In genomic region chr12:9740109-9740750, GRCh38 we compare ENCODE assay signal across 10 cellular contexts. TPM values are rescaled to one million over a fixed set of nuclear protein-coding genes. Genes with fewer than 3 reads are reported as not detected.
DNase-seq lines count a peak whose midpoint lies in the region; ATAC-seq and TF ChIP-seq lines count a peak whose summit lies in the region.
"Had no signal": no experiment of that assay in that cellular context is flagged by ENCODE, and none has a peak within 500 bp of the region (broad histone marks: within the 10 kb centered on the region; RNA-seq: fewer than 3 reads in every experiment).

No MANE protein-coding gene starts in this region.

- no peaks in the 10 kb centered on the region for H3F3A ChIP-seq in PC-9 (ENCODE audit: insufficient read depth, low read depth)

- peak overlapping the region; percentile 74 for H3K4me3 Mint-ChIP-seq in activated naive CD4-positive, alpha-beta T cell treated with anti-CD3 and anti-CD28 coated beads, Interleukin-2, amount 50 U/mL, for 24 hours
- H3K4me3 Mint-ChIP-seq in activated T-helper 2 cell treated with anti-CD3 and anti-CD28 coated beads, Interferon-gamma antibody, Interleukin-2, Interleukin-4, amounts not matched to agents 10 μg/mL and 5 μg/mL and 100 μg/mL, durations not matched to agents 14 hours and 24 hours and 36 hours (ENCODE audit: low read depth) = peak overlapping the region; percentile 55
- peak overlapping the region; percentile 50 to 71 (median 64) for H3K4me3 Mint-ChIP-seq in immature natural killer cell

- POLR2A ChIA-PET in PC-9 (lab: Charles Lee; ENCODE audit: unreplicated experiment) = no interaction called here

- H3K27me3 ChIP-seq in upper lobe of left lung (no peaks in the 10 kb centered on the region), PC-9 (ENCODE audit: insufficient read depth, low read depth) (no peaks in the 10 kb centered on the region)

- H3K36me3 ChIP-seq in upper lobe of left lung (no peaks in the 10 kb centered on the region), PC-9 (ENCODE audit: low read depth) (no peaks in the 10 kb centered on the region)

- no peak for TF ChIP-seq EP300 in upper lobe of left lung (IDR thresholded peaks at IDR 0.05)

- peaks cover 76% of the 10 kb centered on the region for H3K4me1 Mint-ChIP-seq in activated naive CD4-positive, alpha-beta T cell treated with anti-CD3 and anti-CD28 coated beads, Interleukin-2, amount 50 U/mL, for 24 hours
- peaks cover 68% of the 10 kb centered on the region for H3K4me1 Mint-ChIP-seq in activated T-helper 2 cell treated with anti-CD3 and anti-CD28 coated beads, Interferon-gamma antibody, Interleukin-2, Interleukin-4, amounts not matched to agents 10 μg/mL and 5 μg/mL and 100 μg/mL, durations not matched to agents 14 hours and 24 hours and 36 hours (ENCODE audit: low read depth)
- H3K4me1 Mint-ChIP-seq in immature natural killer cell = peaks cover 62 to 76% of the 10 kb centered on the region in 2 donors

- H3K79me2 ChIP-seq in PC-9 (ENCODE audit: low read depth) = no peaks in the 10 kb centered on the region

- no peak overlapping the region for H3K4me2 ChIP-seq in PC-9

- no TSS peak for BruUV-seq in PC-9 (replicated peaks; lab: Mats Ljungman, UMichigan)

- H3K36me3 Mint-ChIP-seq in activated naive CD4-positive, alpha-beta T cell treated with anti-CD3 and anti-CD28 coated beads, Interleukin-2, amount 50 U/mL, for 24 hours = peaks cover 2% of the 10 kb centered on the region
- H3K36me3 Mint-ChIP-seq in activated naive CD4-positive, alpha-beta T cell treated with anti-CD3 and anti-CD28 coated beads, Interleukin-2, amount 50 U/mL, for 72 hours = peaks cover 0 to 24% of the 10 kb centered on the region in 2 donors
- peaks cover 18% of the 10 kb centered on the region for H3K36me3 Mint-ChIP-seq in activated T-helper 2 cell treated with anti-CD3 and anti-CD28 coated beads, Interferon-gamma antibody, Interleukin-2, Interleukin-4, amounts not matched to agents 10 μg/mL and 5 μg/mL and 100 μg/mL, durations not matched to agents 14 hours and 24 hours and 36 hours (ENCODE audit: low read depth)
- H3K36me3 Mint-ChIP-seq in immature natural killer cell = no peaks in the 10 kb centered on the region

- no peak overlapping the region for H2AFZ ChIP-seq in PC-9

- peak overlapping the region in 3 of 4 donors; percentile 32 to 53 (median 41) for H3K4me3 ChIP-seq in upper lobe of left lung
- H3K4me3 ChIP-seq in PC-9 = no peak overlapping the region

- peaks cover 6 to 19% (median 13%) of the 10 kb centered on the region in 4 donors for H3K4me1 ChIP-seq in upper lobe of left lung
- H3K4me1 ChIP-seq in PC-9 (replicated peaks; ENCODE audit: insufficient read depth) = peaks cover 27% of the 10 kb centered on the region

- intact Hi-C loops in activated T-helper 2 cell treated with anti-CD3 and anti-CD28 coated beads, Interferon-gamma antibody, Interleukin-2, Interleukin-4, amounts not matched to agents 10 μg/mL and 5 μg/mL and 100 μg/mL, durations not matched to agents 14 hours and 24 hours and 36 hours (cut with micrococcal nuclease) = loop anchor here (2.0 to 10.0 kb wide), 6 partner anchors 89 to 562 kb away; partner anchors contain the start of genes CLEC9A and GABARAPL1
- intact Hi-C loops in PC-9 (cut with micrococcal nuclease; ENCODE audit: unreplicated experiment) = no loop called here

- no peak for ATAC-seq in activated naive CD4-positive, alpha-beta T cell treated with anti-CD3 and anti-CD28 coated beads, Interleukin-2, amount 50 U/mL, for 72 hours
- ATAC-seq in upper lobe of left lung (ENCODE audit: low FRiP score in 2 of 2) (no peak), HG03457 (IDR thresholded peaks at IDR 0.05; ENCODE audit: unreplicated experiment) (no peak), GM18873 (IDR thresholded peaks at IDR 0.05; ENCODE audit: low FRiP score, unreplicated experiment) (no peak)

- WGBS in upper lobe of left lung, 2 donors = 83 to 92% methylated on average over 7 of the region's 7 CpGs

- no peaks in the 10 kb centered on the region for H3K9me2 ChIP-seq in PC-9 (ENCODE audit: insufficient read depth)

- no peak for DNase-seq in activated naive CD4-positive, alpha-beta T cell treated with anti-CD3 and anti-CD28 coated beads, Interleukin-2, amount 50 U/mL, for 72 hours (ENCODE audit: low spot score in 2 of 2)
- no peak for DNase-seq in activated T-helper 2 cell treated with anti-CD3 and anti-CD28 coated beads, Interferon-gamma antibody, Interleukin-2, Interleukin-4, amounts not matched to agents 10 μg/mL and 5 μg/mL and 100 μg/mL, durations not matched to agents 14 hours and 24 hours and 36 hours (ENCODE audit: low spot score)
- no peak for DNase-seq in immature natural killer cell
- DNase-seq in upper lobe of left lung = no peak
- no peak for DNase-seq in PC-9
- DNase-seq: NCI-H2029 had no signal

- no peak for TF ChIP-seq CTCF in upper lobe of left lung (IDR thresholded peaks at IDR 0.05)
- no peak for TF ChIP-seq CTCF in PC-9 (conservative IDR thresholded peaks at IDR 0.05)

- peak overlapping the region; percentile 55 for H3K27ac Mint-ChIP-seq in activated naive CD4-positive, alpha-beta T cell treated with anti-CD3 and anti-CD28 coated beads, Interleukin-2, amount 50 U/mL, for 24 hours
- peak overlapping the region in 1 of 2 donors; percentile 82 for H3K27ac Mint-ChIP-seq in activated naive CD4-positive, alpha-beta T cell treated with anti-CD3 and anti-CD28 coated beads, Interleukin-2, amount 50 U/mL, for 72 hours
- peak overlapping the region; percentile 62 for H3K27ac Mint-ChIP-seq in activated T-helper 2 cell treated with anti-CD3 and anti-CD28 coated beads, Interferon-gamma antibody, Interleukin-2, Interleukin-4, amounts not matched to agents 10 μg/mL and 5 μg/mL and 100 μg/mL, durations not matched to agents 14 hours and 24 hours and 36 hours
- H3K27ac Mint-ChIP-seq in immature natural killer cell = peak overlapping the region; percentile 84 to 93 (median 89)

- CTCF ChIA-PET in PC-9 (lab: Charles Lee) = no interaction called here

- no peaks in the 10 kb centered on the region for H3K27me3 Mint-ChIP-seq in activated naive CD4-positive, alpha-beta T cell treated with anti-CD3 and anti-CD28 coated beads, Interleukin-2, amount 50 U/mL, for 24 hours
- H3K27me3 Mint-ChIP-seq in activated T-helper 2 cell treated with anti-CD3 and anti-CD28 coated beads, Interferon-gamma antibody, Interleukin-2, Interleukin-4, amounts not matched to agents 10 μg/mL and 5 μg/mL and 100 μg/mL, durations not matched to agents 14 hours and 24 hours and 36 hours (ENCODE audit: low read depth) = no peaks in the 10 kb centered on the region
- H3K27me3 Mint-ChIP-seq in immature natural killer cell (ENCODE audit: low read depth in 3 of 3) = peaks cover 2 to 10% (median 3%) of the 10 kb centered on the region in 3 donors

- peak overlapping the region in 3 of 4 donors; percentile 17 to 82 (median 55) for H3K27ac ChIP-seq in upper lobe of left lung
- H3K27ac ChIP-seq in PC-9 = no peak overlapping the region

- no peaks in the 10 kb centered on the region for H4K20me1 ChIP-seq in PC-9 (ENCODE audit: insufficient read depth)

- no peaks in the 10 kb centered on the region for H3K9me3 Mint-ChIP-seq in activated naive CD4-positive, alpha-beta T cell treated with anti-CD3 and anti-CD28 coated beads, Interleukin-2, amount 50 U/mL, for 24 hours
- H3K9me3 Mint-ChIP-seq in activated naive CD4-positive, alpha-beta T cell treated with anti-CD3 and anti-CD28 coated beads, Interleukin-2, amount 50 U/mL, for 72 hours = peaks cover 3 to 5% of the 10 kb centered on the region in 2 donors
- H3K9me3 Mint-ChIP-seq in activated T-helper 2 cell treated with anti-CD3 and anti-CD28 coated beads, Interferon-gamma antibody, Interleukin-2, Interleukin-4, amounts not matched to agents 10 μg/mL and 5 μg/mL and 100 μg/mL, durations not matched to agents 14 hours and 24 hours and 36 hours = peaks cover 8% of the 10 kb centered on the region
- H3K9me3 Mint-ChIP-seq in immature natural killer cell = no peaks in the 10 kb centered on the region

- H3K9me3 ChIP-seq in upper lobe of left lung (no peaks in the 10 kb centered on the region), PC-9 (ENCODE audit: insufficient read depth, low read depth) (no peaks in the 10 kb centered on the region)

- no peak for TF ChIP-seq POLR2A in upper lobe of left lung (IDR thresholded peaks at IDR 0.05)

RNA-seq across cellular contexts. Expression of gene CLECL1, which starts 7.3 kb away (rescaled TPM):
- total RNA-seq in activated naive CD4-positive, alpha-beta T cell treated with anti-CD3 and anti-CD28 coated beads, Interleukin-2, amount 50 U/mL, for 72 hours = 1 to 10 TPM; 3.0 to 7.6 TPM
- 16.8 and 17.2 TPM in 2 replicates for total RNA-seq in activated T-helper 2 cell treated with anti-CD3 and anti-CD28 coated beads, Interferon-gamma antibody, Interleukin-2, Interleukin-4, amounts not matched to agents 10 μg/mL and 5 μg/mL and 100 μg/mL, durations not matched to agents 14 hours and 24 hours and 36 hours
- polyA plus RNA-seq in immature natural killer cell = 1 to 10 TPM in 2 of 3 donors, not detected in 1; 1.2 to 3.5 TPM
- total RNA-seq in upper lobe of left lung (10 to 100 TPM in 1 of 6 donors, 1 to 10 TPM in 1, under 1 TPM in 1, not detected in 3; 0.98 to 33.5 (median 1.0) TPM), PC-9 (2021) (not detected in 2 replicates)
- total RNA-seq: lower leg skin had no signal

RNA-seq across cellular contexts. Expression of gene CD69, which starts 20.5 kb away (rescaled TPM):
- total RNA-seq in activated naive CD4-positive, alpha-beta T cell treated with anti-CD3 and anti-CD28 coated beads, Interleukin-2, amount 50 U/mL, for 72 hours = 10 to 100 TPM; 72.7 to 91.1 TPM
- 70.9 and 72.2 TPM in 2 replicates for total RNA-seq in activated T-helper 2 cell treated with anti-CD3 and anti-CD28 coated beads, Interferon-gamma antibody, Interleukin-2, Interleukin-4, amounts not matched to agents 10 μg/mL and 5 μg/mL and 100 μg/mL, durations not matched to agents 14 hours and 24 hours and 36 hours
- 100 to 1,000 TPM; 142 to 434 (median 240) TPM for polyA plus RNA-seq in immature natural killer cell
- 10 to 100 TPM in 3 of 6 donors, 1 to 10 TPM in 3; 2.8 to 25.2 (median 10.6) TPM for total RNA-seq in upper lobe of left lung
- not detected in 2 replicates for total RNA-seq in PC-9 (2021)
